ENCODE assay signal across 8 cellular contexts in the genomic region with DNA sequence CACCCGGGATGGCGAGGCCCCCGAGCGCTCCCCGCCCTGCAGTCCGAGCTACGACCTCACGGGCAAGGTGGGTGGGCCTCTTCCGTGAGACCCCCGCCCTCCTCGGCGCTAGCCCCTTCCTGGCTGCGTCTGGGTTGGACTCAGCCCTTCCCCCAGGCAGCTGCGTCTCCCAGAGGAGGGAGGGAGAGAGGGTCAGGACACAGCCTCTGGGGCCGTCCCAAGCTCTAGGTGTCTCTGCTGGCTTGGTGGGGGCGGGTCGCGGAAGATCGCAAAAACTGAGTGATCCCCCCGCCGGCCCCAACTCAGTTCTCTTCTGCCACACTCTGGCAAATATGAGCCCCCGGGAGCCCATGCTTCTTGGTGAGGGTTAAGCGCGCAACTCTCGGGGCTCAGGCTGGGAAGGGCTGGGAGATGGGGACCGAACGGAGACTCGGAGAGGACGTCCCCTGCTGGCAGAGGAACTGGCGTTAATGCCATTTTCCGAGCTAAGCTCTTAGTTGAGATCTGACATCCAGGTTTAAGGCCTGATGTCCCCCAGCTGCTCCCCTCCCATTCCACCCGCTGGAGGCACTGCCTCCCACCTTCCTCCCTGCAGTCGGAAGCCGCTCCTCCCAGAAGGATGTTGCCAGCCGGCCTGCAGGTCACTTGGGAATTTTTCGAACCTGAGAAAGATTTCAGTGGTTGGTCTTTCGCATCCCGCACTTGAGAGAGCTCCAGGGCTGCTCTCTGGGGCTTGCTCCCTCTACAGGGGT. TPM values are rescaled to one million over a fixed set of nuclear protein-coding genes. Genes with fewer than 3 reads are reported as not detected.
DNase-seq lines count a peak whose midpoint lies in the region; ATAC-seq, FAIRE-seq and TF ChIP-seq lines count a peak whose summit lies in the region.

No MANE protein-coding gene starts in this region.

- H3K27me3 Mint-ChIP-seq in astrocyte (ENCODE audit: low read depth, unreplicated experiment) (peaks cover 41% of the 10 kb centered on the region), immature natural killer cell (ENCODE audit: low read depth in 3 of 3) (peaks cover 9 to 15% (median 13%) of the 10 kb centered on the region in 3 donors)
- H3K27me3 Mint-ChIP-seq in stimulated activated naive CD8-positive, alpha-beta T cell treated with anti-CD3 and anti-CD28 coated beads, Interleukin-15, Interleukin-2, amounts not matched to agents 100 ng/mL and 50 ng/mL, for 24 hours, result peaks cover 5% of the 10 kb centered on the region

- H3K27ac ChIP-seq in astrocyte (ENCODE audit: low read depth, low read length), result no peak overlapping the region

- H3K9me3 Mint-ChIP-seq in astrocyte (ENCODE audit: unreplicated experiment) (peaks cover 3% of the 10 kb centered on the region), immature natural killer cell (peaks cover 0 to 2% (median 0%) of the 10 kb centered on the region in 6 donors)
- H3K9me3 Mint-ChIP-seq in stimulated activated naive CD8-positive, alpha-beta T cell treated with anti-CD3 and anti-CD28 coated beads, Interleukin-15, Interleukin-2, amounts not matched to agents 100 ng/mL and 50 ng/mL, for 24 hours, result no peaks in the 10 kb centered on the region

- H3K79me2 ChIP-seq in astrocyte (ENCODE audit: insufficient read depth, low read length), result no peaks in the 10 kb centered on the region

- H3K9me3 ChIP-seq in astrocyte (ENCODE audit: insufficient read depth, low read depth, low read length), result no peaks in the 10 kb centered on the region

- no peak for FAIRE-seq in astrocyte (lab: Jason Lieb, UNC)

- H3K4me1 Mint-ChIP-seq in astrocyte (ENCODE audit: low read depth, unreplicated experiment) (no peaks in the 10 kb centered on the region), immature natural killer cell (peaks cover 55 to 59% of the 10 kb centered on the region in 2 donors)
- peaks cover 57% of the 10 kb centered on the region for H3K4me1 Mint-ChIP-seq in stimulated activated naive CD8-positive, alpha-beta T cell treated with anti-CD3 and anti-CD28 coated beads, Interleukin-15, Interleukin-2, amounts not matched to agents 100 ng/mL and 50 ng/mL, for 24 hours (ENCODE audit: low read depth)

- peaks cover 44% of the 10 kb centered on the region for H3K27me3 ChIP-seq in astrocyte (ENCODE audit: insufficient read depth, low read length)

- no peak overlapping the region for H3K4me3 ChIP-seq in astrocyte (ENCODE audit: insufficient read depth, low read depth, low read length)

- peaks cover 9% of the 10 kb centered on the region for H3K4me1 ChIP-seq in astrocyte (ENCODE audit: insufficient read depth, low read length)

- DNase-seq in Right ventricle myocardium inferior (ENCODE audit: missing footprints) (no peak), cardiac septum (ENCODE audit: low spot score) (no peak), NOMO-1 treated with dmso at 0.1 percent for 144 hours (lab: John Stamatoyannopoulos, UW; ENCODE audit: unreplicated experiment) (peak; percentile 55), astrocyte (ENCODE audit: low read depth) (no peak), immature natural killer cell (peak; percentile 50 to 54 (median 54)), NCI-H1436 treated with DMSO at 0.1 percent for 48 hours (lab: John Stamatoyannopoulos, UW) (no peak)

- peak; percentile 25 for TF ChIP-seq CTCF in astrocyte (IDR thresholded peaks at IDR 0.05; ENCODE audit: insufficient read depth, low read depth, low read length)

- H3K9ac ChIP-seq in astrocyte (ENCODE audit: low read length), result no peak overlapping the region

- H3K36me3 Mint-ChIP-seq in astrocyte (ENCODE audit: low read depth, unreplicated experiment) (no peaks in the 10 kb centered on the region), immature natural killer cell (peaks cover 3 to 4% (median 4%) of the 10 kb centered on the region in 3 donors)
- no peaks in the 10 kb centered on the region for H3K36me3 Mint-ChIP-seq in stimulated activated naive CD8-positive, alpha-beta T cell treated with anti-CD3 and anti-CD28 coated beads, Interleukin-15, Interleukin-2, amounts not matched to agents 100 ng/mL and 50 ng/mL, for 24 hours (ENCODE audit: low read depth)

- no peaks in the 10 kb centered on the region for H4K20me1 ChIP-seq in astrocyte (ENCODE audit: insufficient read depth, low read length)

- H2AFZ ChIP-seq in astrocyte (ENCODE audit: low read depth, low read length), result peak overlapping the region; percentile 11

- intact Hi-C loops in Right ventricle myocardium inferior (cut with DNase I) (loop anchor here (5.0 kb wide), 1 partner anchor 80 kb away; no protein-coding TSS in a partner anchor), cardiac septum (cut with DNase I) (loop anchor here (5.0 to 10.0 kb wide), 2 partner anchors 80 to 173 kb away; partner anchors contain the start of gene CD300H)

- H3K4me2 ChIP-seq in astrocyte (ENCODE audit: low read length), result peak overlapping the region; percentile 41

- no peaks in the 10 kb centered on the region for H3K36me3 ChIP-seq in astrocyte (ENCODE audit: insufficient read depth, low read length)

- no peak overlapping the region for H3K27ac Mint-ChIP-seq in astrocyte (ENCODE audit: unreplicated experiment)
- peak overlapping the region; percentile 76 to 98 (median 94) for H3K27ac Mint-ChIP-seq in immature natural killer cell
- peak overlapping the region; percentile 49 for H3K27ac Mint-ChIP-seq in stimulated activated naive CD8-positive, alpha-beta T cell treated with anti-CD3 and anti-CD28 coated beads, Interleukin-15, Interleukin-2, amounts not matched to agents 100 ng/mL and 50 ng/mL, for 24 hours

- H3K4me3 Mint-ChIP-seq in astrocyte (ENCODE audit: unreplicated experiment), result peak overlapping the region; percentile 20
- H3K4me3 Mint-ChIP-seq in immature natural killer cell, result peak overlapping the region; percentile 96 to 99 (median 99)
- H3K4me3 Mint-ChIP-seq in stimulated activated naive CD8-positive, alpha-beta T cell treated with anti-CD3 and anti-CD28 coated beads, Interleukin-15, Interleukin-2, amounts not matched to agents 100 ng/mL and 50 ng/mL, for 24 hours, result peak overlapping the region; percentile 78

- ATAC-seq in Right ventricle myocardium inferior, result peak; percentile 6
- ATAC-seq in GM19351 (IDR thresholded peaks at IDR 0.05; ENCODE audit: unreplicated experiment), result no peak

RNA-seq across cellular contexts. Expression of gene RAB37, which starts 0.4 kb away (rescaled TPM):
- total RNA-seq in Right ventricle myocardium inferior (2.6 TPM), cardiac septum (0.94 TPM), astrocyte (0.77 TPM in 1 of 2 replicates, not detected in the other)
- polyA plus RNA-seq in immature natural killer cell, result 100 to 1,000 TPM; 208 to 218 (median 212) TPM

RNA-seq across cellular contexts. Expression of gene NHERF1, which starts 11.0 kb away (rescaled TPM):
- total RNA-seq in Right ventricle myocardium inferior, result 15.9 TPM
- total RNA-seq in cardiac septum, result 10.1 TPM
- 27.9 and 36.3 TPM in 2 replicates for total RNA-seq in astrocyte
- 1,000 to 10,000 TPM in 1 of 3 donors, 100 to 1,000 TPM in 2; 566 to 1,121 (median 751) TPM for polyA plus RNA-seq in immature natural killer cell

RNA-seq across cellular contexts. Expression of gene CD300LF, which starts 24.8 kb away (rescaled TPM):
- total RNA-seq in Right ventricle myocardium inferior (0.35 TPM), cardiac septum (0.46 TPM), astrocyte (not detected in 2 replicates)
- 1 to 10 TPM; 1.9 to 4.2 (median 2.0) TPM for polyA plus RNA-seq in immature natural killer cell

RNA-seq across cellular contexts. Expression of gene NAT9, which starts 38.7 kb away (rescaled TPM):
- 19.4 TPM for total RNA-seq in Right ventricle myocardium inferior
- 27.6 TPM for total RNA-seq in cardiac septum
- 58.4 and 61.8 TPM in 2 replicates for total RNA-seq in astrocyte
- polyA plus RNA-seq in immature natural killer cell, result 10 to 100 TPM in 1 of 3 donors, 1 to 10 TPM in 2; 4.3 to 11.2 (median 6.3) TPM

Comparison
In these comparisons a context has a peak if more than half of its experiments do, and no peak if none do; other contexts are left out.
1. DNase-seq: peak in NOMO-1 treated with dmso at 0.1 percent for 144 hours (single experiment) and immature natural killer cell (3 of 3); none in Right ventricle myocardium inferior (single experiment), cardiac septum (single experiment), astrocyte (single experiment) and NCI-H1436 treated with DMSO at 0.1 percent for 48 hours (single experiment).
2. H3K4me3 Mint-ChIP-seq: peak in every context shown above with its lines; median percentile 99 in immature natural killer cell; 78 in stimulated activated naive CD8-positive, alpha-beta T cell treated with anti-CD3 and anti-CD28 coated beads, Interleukin-15, Interleukin-2, amounts not matched to agents 100 ng/mL and 50 ng/mL, for 24 hours; 20 in astrocyte.